In the genomic region with DNA sequence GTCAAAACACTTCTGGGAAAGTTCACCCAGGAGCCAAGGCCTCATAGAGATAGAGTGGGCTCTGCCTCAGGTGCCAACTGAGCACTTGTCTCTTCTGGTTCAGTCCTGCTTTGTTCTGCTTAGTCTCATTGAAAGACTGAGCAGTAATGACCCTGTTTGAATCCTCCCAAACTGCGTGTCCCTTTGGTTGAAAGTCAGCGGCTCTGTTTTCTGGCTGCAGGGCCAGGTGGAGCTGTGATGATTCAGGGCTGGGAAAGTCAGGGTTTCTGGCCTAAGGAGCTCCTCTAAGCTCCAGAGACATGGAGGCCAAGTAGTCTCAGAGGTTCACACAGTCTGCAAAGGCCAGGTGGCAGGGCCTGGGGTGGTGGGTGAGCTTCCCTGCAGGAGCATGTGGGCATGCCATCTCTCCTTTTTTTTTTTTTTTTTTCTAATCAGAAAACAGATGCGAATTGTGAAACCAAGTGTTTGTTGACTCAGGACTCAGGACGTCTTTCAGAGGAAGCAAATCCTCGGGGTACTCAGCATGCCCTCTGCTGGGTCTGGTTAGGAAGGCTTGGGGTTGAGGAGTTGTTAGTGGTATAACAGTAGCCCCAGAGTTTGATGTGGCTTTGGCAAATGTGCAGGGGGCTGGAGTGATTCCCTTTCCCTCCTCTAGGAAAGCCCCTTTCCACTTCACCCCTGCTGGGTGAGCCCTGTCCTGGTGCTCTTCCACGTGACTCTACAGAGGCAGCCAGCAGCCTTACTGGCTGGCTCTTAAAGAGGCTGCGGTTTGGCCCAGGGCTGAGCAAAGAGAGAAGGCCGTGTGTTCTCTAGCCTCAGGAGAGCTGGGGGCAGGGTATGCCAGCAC, we compare ENCODE assay signal across 2 cellular contexts.
TF ChIP-seq lines count a peak whose summit lies in the region.

No MANE protein-coding gene starts in this region.

TF ChIP-seq in A549, 52 proteins besides CTCF, POLR2A, EP300 and RAD21:
- TF ChIP-seq CHD2 (IDR thresholded peaks at IDR 0.05; ENCODE audit: low read length, partially characterized antibody) (no peak), BHLHE40 (IDR thresholded peaks at IDR 0.05; ENCODE audit: low read depth, low read length) (no peak), FOXS1 (CRISPR knock-in tag; IDR thresholded peaks at IDR 0.05) (no peak), HEYL (CRISPR knock-in tag; IDR thresholded peaks at IDR 0.05) (no peak), POLR2AphosphoS2 (conservative IDR thresholded peaks at IDR 0.05; ENCODE audit: low read length) (no peak), EHMT2 (IDR thresholded peaks at IDR 0.05; ENCODE audit: low read depth) (no peak), JUN (IDR thresholded peaks at IDR 0.05) (no peak), ESRRA (IDR thresholded peaks at IDR 0.05; ENCODE audit: borderline replicate concordance, low read length) (no peak), ZNF302 (CRISPR knock-in tag; IDR thresholded peaks at IDR 0.05) (no peak), BCL3 (IDR thresholded peaks at IDR 0.05) (no peak)

TF ChIP-seq in GM12878, 131 proteins besides CTCF, POLR2A, EP300 and RAD21:
- no peak for TF ChIP-seq TCF7 (IDR thresholded peaks at IDR 0.05; ENCODE audit: borderline replicate concordance)
- no peak for TF ChIP-seq NFYA (IDR thresholded peaks at IDR 0.05; ENCODE audit: borderline replicate concordance, low read depth, low read length)
- no peak for TF ChIP-seq GABPA (IDR thresholded peaks at IDR 0.05; ENCODE audit: low read depth)
- TF ChIP-seq NR2C2 (IDR thresholded peaks at IDR 0.05; ENCODE audit: borderline replicate concordance, control insufficient read depth, insufficient read length, low read depth): no peak
- TF ChIP-seq, protein P1, sequence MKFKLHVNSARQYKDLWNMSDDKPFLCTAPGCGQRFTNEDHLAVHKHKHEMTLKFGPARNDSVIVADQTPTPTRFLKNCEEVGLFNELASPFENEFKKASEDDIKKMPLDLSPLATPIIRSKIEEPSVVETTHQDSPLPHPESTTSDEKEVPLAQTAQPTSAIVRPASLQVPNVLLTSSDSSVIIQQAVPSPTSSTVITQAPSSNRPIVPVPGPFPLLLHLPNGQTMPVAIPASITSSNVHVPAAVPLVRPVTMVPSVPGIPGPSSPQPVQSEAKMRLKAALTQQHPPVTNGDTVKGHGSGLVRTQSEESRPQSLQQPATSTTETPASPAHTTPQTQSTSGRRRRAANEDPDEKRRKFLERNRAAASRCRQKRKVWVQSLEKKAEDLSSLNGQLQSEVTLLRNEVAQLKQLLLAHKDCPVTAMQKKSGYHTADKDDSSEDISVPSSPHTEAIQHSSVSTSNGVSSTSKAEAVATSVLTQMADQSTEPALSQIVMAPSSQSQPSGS (IDR thresholded peaks at IDR 0.05; ENCODE audit: low read length): no peak
- TF ChIP-seq EED (IDR thresholded peaks at IDR 0.05; ENCODE audit: low read depth): no peak
- no peak for TF ChIP-seq RELA (IDR thresholded peaks at IDR 0.05; ENCODE audit: borderline replicate concordance, partially characterized antibody)
- TF ChIP-seq IKZF2 (IDR thresholded peaks at IDR 0.05): no peak
- no peak for TF ChIP-seq HDGF (IDR thresholded peaks at IDR 0.05)
